ENCODE assay signal across 18 cellular contexts in genomic region chr12:101832030-101832429, GRCh38.
"Had no signal": no experiment of that assay in that cellular context is flagged by ENCODE, and none has a peak within 500 bp of the region (broad histone marks: within the 10 kb centered on the region; RNA-seq: fewer than 3 reads in every experiment).

No MANE protein-coding gene starts in this region.

- H3K4me3 ChIP-seq: lung had no signal

- H3K27ac ChIP-seq: ascending aorta, foreskin keratinocyte, thoracic aorta, WERI-Rb-1 had no signal

- H3K27me3 ChIP-seq: ascending aorta, foreskin keratinocyte had no signal

- DNase-seq: activated CD4-positive, alpha-beta T cell treated with anti-CD3 and anti-CD28 coated beads, Interleukin-2, amount 10 ng/mL, durations not matched to agents 24 days and 14 days; activated effector memory CD4-positive, alpha-beta T cell treated with anti-CD3 and anti-CD28 coated beads, Interleukin-2, amount 50 U/mL, for 16 hours; activated T-cell treated with anti-CD3 and anti-CD28 coated beads, Interleukin-2, amount 50 U/mL, for 1 hour; foreskin keratinocyte; immature natural killer cell; left cardiac atrium; naive B cell; stimulated activated CD4-positive, alpha-beta T cell treated with anti-CD3 and anti-CD28 coated beads, Interleukin-2, amount 100 ng/mL, for 48 hours; stimulated activated CD8-positive, alpha-beta memory T cell treated with anti-CD3 and anti-CD28 coated beads, Interleukin-4, amount 100 ng/mL, for 48 hours; stimulated activated naive CD8-positive, alpha-beta T cell treated with anti-CD3 and anti-CD28 coated beads, Interleukin-15, amount 100 ng/mL, for 72 hours; T-helper 1 cell; WERI-Rb-1 had no signal

- H3K9me3 ChIP-seq: ascending aorta, thoracic aorta had no signal

- ATAC-seq: esophagus mucosa; foreskin keratinocyte; left cardiac atrium; stimulated activated naive CD8-positive, alpha-beta T cell treated with anti-CD3 and anti-CD28 coated beads, Interleukin-15, amount 100 ng/mL, for 72 hours had no signal

- FAIRE-seq: endometrium, urothelium cell line had no signal

- H3K36me3 ChIP-seq: ascending aorta, thoracic aorta, WERI-Rb-1 had no signal
